In the genomic region with DNA sequence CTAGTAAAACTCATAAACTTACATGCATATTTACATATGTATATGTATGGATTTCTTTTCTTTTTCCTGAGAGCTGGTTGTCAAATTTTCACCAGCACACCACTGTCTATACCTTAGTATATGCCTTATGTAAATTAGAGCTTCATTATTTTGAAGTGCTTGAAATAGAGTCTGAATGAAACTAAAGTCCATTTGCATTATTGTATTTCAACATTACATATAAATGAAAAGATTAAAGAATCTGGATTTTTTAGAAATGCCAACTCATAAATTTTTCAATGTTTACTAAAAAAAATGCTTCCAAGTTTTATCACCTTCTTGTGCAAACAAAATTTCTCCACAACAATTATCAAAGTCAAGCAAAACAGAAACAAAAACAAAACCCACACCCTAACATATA, we compare ENCODE assay signal across 22 cellular contexts. TPM values are rescaled to one million over a fixed set of nuclear protein-coding genes. Genes with fewer than 3 reads are reported as not detected.
A peak's percentile ranks its signal among the peaks of the same experiment; 100 is the strongest.
DNase-seq lines count a peak whose midpoint lies in the region; ATAC-seq and TF ChIP-seq lines count a peak whose summit lies in the region.
"Had no signal": no experiment of that assay in that cellular context is flagged by ENCODE, and none has a peak within 500 bp of the region (broad histone marks: within the 10 kb centered on the region; RNA-seq: fewer than 3 reads in every experiment).

No MANE protein-coding gene starts in this region.

- no peaks in the 10 kb centered on the region for H3K36me3 ChIP-seq in adipocyte (ENCODE audit: control insufficient read depth, insufficient read depth, low read length, severe bottlenecking)
- no peaks in the 10 kb centered on the region for H3K36me3 ChIP-seq in gastrocnemius medialis
- H3K36me3 ChIP-seq in vagina, result no peaks in the 10 kb centered on the region

- H3K27me3 ChIP-seq in adipocyte (replicated peaks; ENCODE audit: control insufficient read depth, insufficient read depth, low read length), result no peaks in the 10 kb centered on the region
- H3K27me3 ChIP-seq in gastrocnemius medialis, result no peaks in the 10 kb centered on the region
- no peaks in the 10 kb centered on the region for H3K27me3 ChIP-seq in vagina
- H3K27me3 ChIP-seq: BLaER1 had no signal

- H3K9me3 Mint-ChIP-seq in activated naive CD4-positive, alpha-beta T cell treated with anti-CD3 and anti-CD28 coated beads, Interleukin-2, amount 10 ng/mL, durations not matched to agents 7 days and 5 days, result no peaks in the 10 kb centered on the region
- H3K9me3 Mint-ChIP-seq: CD14-positive monocyte; CD4-positive, alpha-beta memory T cell had no signal

- H3K9me3 ChIP-seq in adipocyte (ENCODE audit: control insufficient read depth, low read length) (no peaks in the 10 kb centered on the region), gastrocnemius medialis (no peaks in the 10 kb centered on the region), vagina (no peaks in the 10 kb centered on the region)
- H3K9me3 ChIP-seq: A549, BLaER1 had no signal

- no peak for ATAC-seq in gastrocnemius medialis
- ATAC-seq in HG03460 (IDR thresholded peaks at IDR 0.05; ENCODE audit: unreplicated experiment), result no peak
- ATAC-seq: A549, GM12878, HCT116 had no signal

- no peak for TF ChIP-seq POLR2A in gastrocnemius medialis (IDR thresholded peaks at IDR 0.05)
- TF ChIP-seq POLR2A in vagina (IDR thresholded peaks at IDR 0.05), result no peak

- no peak overlapping the region for H3K4me3 Mint-ChIP-seq in activated naive CD4-positive, alpha-beta T cell treated with anti-CD3 and anti-CD28 coated beads, Interleukin-2, amount 10 ng/mL, durations not matched to agents 7 days and 5 days
- H3K4me3 Mint-ChIP-seq: CD14-positive monocyte; CD4-positive, alpha-beta memory T cell had no signal

- intact Hi-C loops in gastrocnemius medialis (cut with DNase I; ENCODE audit: low total_unique reads) (loop anchor here (10.0 kb wide), 1 partner anchor 215 kb away; a partner anchor contains a TSS), vagina (cut with DNase I) (no loop called here)

- peaks cover 2% of the 10 kb centered on the region for H3K36me3 Mint-ChIP-seq in activated naive CD4-positive, alpha-beta T cell treated with anti-CD3 and anti-CD28 coated beads, Interleukin-2, amount 10 ng/mL, durations not matched to agents 7 days and 5 days

- H3K4me1 Mint-ChIP-seq in activated naive CD4-positive, alpha-beta T cell treated with anti-CD3 and anti-CD28 coated beads, Interleukin-2, amount 10 ng/mL, durations not matched to agents 7 days and 5 days, result peaks cover 43% of the 10 kb centered on the region

- peak overlapping the region; percentile 51 for H3K27ac Mint-ChIP-seq in activated naive CD4-positive, alpha-beta T cell treated with anti-CD3 and anti-CD28 coated beads, Interleukin-2, amount 10 ng/mL, durations not matched to agents 7 days and 5 days

- CTCF ChIA-PET in activated naive CD4-positive, alpha-beta T cell treated with anti-CD3 and anti-CD28 coated beads, Interleukin-2, amount 10 ng/mL, durations not matched to agents 7 days and 5 days (lab: Charles Lee), result no interaction called here

- H3K4me3 ChIP-seq in adipocyte (ENCODE audit: low read length), result no peak overlapping the region
- H3K4me3 ChIP-seq in gastrocnemius medialis, result no peak overlapping the region
- no peak overlapping the region for H3K4me3 ChIP-seq in vagina
- H3K4me3 ChIP-seq: A549, BLaER1, GM12878 had no signal

- no peak for TF ChIP-seq CTCF in gastrocnemius medialis (IDR thresholded peaks at IDR 0.05 in 4 of 5, conservative IDR thresholded peaks at IDR 0.05 in 1 of 5)
- no peak for TF ChIP-seq CTCF in vagina (IDR thresholded peaks at IDR 0.05)

- H3K27ac ChIP-seq in gastrocnemius medialis (peak overlapping the region; percentile 79 to 87 (median 84)), vagina (peak overlapping the region; percentile 30)
- H3K27ac ChIP-seq: 22Rv1, A549, BLaER1 had no signal

- H3K9ac ChIP-seq in adipocyte (ENCODE audit: low read length), result peak overlapping the region; percentile 10
- H3K9ac ChIP-seq: BLaER1 had no signal

- no peak for DNase-seq in activated naive CD4-positive, alpha-beta T cell treated with anti-CD3 and anti-CD28 coated beads, Interleukin-2, amount 10 ng/mL, durations not matched to agents 7 days and 5 days
- no peak for DNase-seq in activated naive CD4-positive, alpha-beta T cell treated with Interleukin-2 at 50 U/mL for 16 hours
- DNase-seq in adipocyte (ENCODE audit: low read depth), result no peak
- no peak for DNase-seq in gastrocnemius medialis
- no peak for DNase-seq in vagina (ENCODE audit: extremely low spot score in 2 of 2)
- no peak for DNase-seq in NCI-H748 (lab: John Stamatoyannopoulos, UW; ENCODE audit: unreplicated experiment)
- DNase-seq in DMS53 treated with DMSO at 0.1 percent for 48 hours (lab: John Stamatoyannopoulos, UW; ENCODE audit: unreplicated experiment), result no peak
- DNase-seq: AML-193; CD4-positive, alpha-beta memory T cell; DMS153; DMS79 treated with DMSO at 0.1 percent for 48 hours; GF-D8; GOT3; H7; IMR-90 had no signal

- H3K4me1 ChIP-seq in adipocyte (ENCODE audit: control insufficient read depth, insufficient read depth, low read length) (peaks cover 76% of the 10 kb centered on the region), gastrocnemius medialis (peaks cover 68 to 80% of the 10 kb centered on the region in 2 donors), vagina (peaks cover 87% of the 10 kb centered on the region)

- H3K27me3 Mint-ChIP-seq in activated naive CD4-positive, alpha-beta T cell treated with anti-CD3 and anti-CD28 coated beads, Interleukin-2, amount 10 ng/mL, durations not matched to agents 7 days and 5 days, result no peaks in the 10 kb centered on the region
- H3K27me3 Mint-ChIP-seq: CD4-positive, alpha-beta memory T cell had no signal

- in situ Hi-C loops in gastrocnemius medialis (cut with MboI; ENCODE audit: low sequenced_read_pairs in 4 of 4), result no loop called here

RNA-seq across cellular contexts. Expression of a gene that starts 18.5 kb away (rescaled TPM):
- 10 to 100 TPM in 2 of 4 donors, 1 to 10 TPM in 2; 5.7 to 15.7 (median 9.4) TPM for total RNA-seq in gastrocnemius medialis
- 11.3 TPM for total RNA-seq in vagina

RNA-seq across cellular contexts. Expression of a gene that starts 37.3 kb away (rescaled TPM):
- total RNA-seq in gastrocnemius medialis (10 to 100 TPM; 24.1 to 60.3 (median 40.1) TPM), vagina (21.6 TPM)

RNA-seq across cellular contexts. Expression of a gene that starts 50.4 kb away (rescaled TPM):
- 10 to 100 TPM; 36.4 to 60.5 (median 49.8) TPM for total RNA-seq in gastrocnemius medialis
- 75.1 TPM for total RNA-seq in vagina

RNA-seq across cellular contexts. Expression of a gene that starts 51.4 kb away (rescaled TPM):
- total RNA-seq in gastrocnemius medialis, result 100 to 1,000 TPM; 101 to 256 (median 182) TPM
- 4.7 TPM for total RNA-seq in vagina
